ENCODE assay signal across 8 cellular contexts in the genomic region with DNA sequence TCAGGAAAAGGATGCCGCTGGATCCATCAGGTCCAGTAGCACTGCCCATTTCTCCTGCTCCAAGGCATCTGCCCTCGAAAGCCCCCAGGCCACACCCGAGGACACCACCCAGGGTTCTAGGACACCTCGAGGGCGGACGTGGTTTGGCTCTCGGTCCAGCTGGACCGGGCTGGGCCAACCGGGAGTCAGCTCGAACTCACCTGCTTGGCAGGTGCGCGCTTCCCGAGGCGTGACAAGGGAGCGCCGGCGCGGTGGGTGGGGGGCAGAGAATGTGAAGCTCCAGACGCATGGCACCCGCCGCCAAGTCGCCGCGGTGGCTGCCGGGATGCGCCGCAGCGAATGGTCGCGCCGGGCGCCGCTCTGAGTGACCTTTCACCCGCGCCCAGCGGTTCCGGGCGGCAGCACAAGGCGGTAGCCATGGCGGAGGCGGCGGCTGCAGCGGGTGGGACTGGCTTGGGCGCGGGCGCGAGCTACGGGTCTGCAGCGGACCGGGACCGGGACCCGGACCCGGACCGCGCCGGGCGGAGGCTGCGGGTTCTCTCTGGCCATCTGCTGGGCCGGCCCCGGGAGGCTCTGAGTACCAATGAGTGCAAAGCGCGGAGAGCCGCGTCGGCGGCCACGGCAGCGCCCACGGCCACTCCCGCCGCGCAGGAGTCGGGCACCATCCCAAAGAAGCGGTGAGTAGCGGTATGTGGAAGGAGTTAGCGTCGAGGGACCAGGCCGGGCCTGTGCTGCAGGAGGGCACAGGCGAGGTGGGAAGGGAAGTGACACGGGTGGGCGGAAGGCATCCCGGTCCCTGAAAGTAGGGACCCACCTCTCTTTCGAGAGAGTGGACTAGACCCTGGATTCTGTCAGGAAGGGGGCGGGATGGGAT. TPM values are rescaled to one million over a fixed set of nuclear protein-coding genes. Genes with fewer than 3 reads are reported as not detected.
DNase-seq lines count a peak whose midpoint lies in the region; ATAC-seq, FAIRE-seq and TF ChIP-seq lines count a peak whose summit lies in the region.

A gene (plus strand): TSS at position 401 of the 874 bp plus-strand sequence. CDS start 17 bp downstream, at position 418.

- peaks cover 32 to 70% (median 49%) of the 10 kb centered on the region in 4 donors for H3K4me1 Mint-ChIP-seq in CD4-positive, CD25-positive, alpha-beta regulatory T cell

- peak; percentile 85 for TF ChIP-seq POLR2A in endothelial cell of umbilical vein (IDR thresholded peaks at IDR 0.05; ENCODE audit: low read depth, low read length)

- H3K9me3 Mint-ChIP-seq in CD4-positive, CD25-positive, alpha-beta regulatory T cell: no peaks in the 10 kb centered on the region

- no TSS peak for BruUV-seq in endothelial cell of umbilical vein (replicated peaks; lab: Mats Ljungman, UMichigan)

- no peaks in the 10 kb centered on the region for H3K9me3 ChIP-seq in CD4-positive, CD25-positive, alpha-beta regulatory T cell (ENCODE audit: control insufficient read depth in 2 of 2, low read length in 2 of 2)
- H3K9me3 ChIP-seq in endothelial cell of umbilical vein (replicated peaks; ENCODE audit: control insufficient read depth, insufficient read depth, low read length) (no peaks in the 10 kb centered on the region), mononuclear cell (ENCODE audit: low read depth, low read length) (no peaks in the 10 kb centered on the region)

- peaks cover 45% of the 10 kb centered on the region for H3K79me2 ChIP-seq in endothelial cell of umbilical vein (ENCODE audit: control insufficient read depth, insufficient read depth, low read length)

- H4K20me1 ChIP-seq in endothelial cell of umbilical vein (replicated peaks; ENCODE audit: control insufficient read depth, extremely low read depth, insufficient read depth, low read length): no peaks in the 10 kb centered on the region

- no peak for FAIRE-seq in endothelial cell of umbilical vein (lab: Jason Lieb, UNC)

- H3K4me1 ChIP-seq in CD4-positive, CD25-positive, alpha-beta regulatory T cell (ENCODE audit: control insufficient read depth, insufficient read depth, low read length, poor library complexity, severe bottlenecking): peaks cover 38% of the 10 kb centered on the region
- peaks cover 49% of the 10 kb centered on the region for H3K4me1 ChIP-seq in endothelial cell of umbilical vein (ENCODE audit: control insufficient read depth, extremely low read depth, insufficient read depth, low read length)
- peaks cover 48% of the 10 kb centered on the region for H3K4me1 ChIP-seq in mononuclear cell (ENCODE audit: insufficient read depth, low read length)

- no peak for TF ChIP-seq CTCF in endothelial cell of umbilical vein (IDR thresholded peaks at IDR 0.05; ENCODE audit: extremely low read depth in 1 of 2, insufficient read depth in 1 of 2, low read depth in 1 of 2, low read length in 2 of 2)

- CTCF ChIA-PET in endothelial cell of umbilical vein (lab: Charles Lee): interaction anchor here (0.7 to 4.7 kb wide), 10 partner anchors 10 to 285 kb away, joined by 3 to 17 read pairs (median 6); a partner anchor contains a TSS

- H3K27ac Mint-ChIP-seq in CD4-positive, CD25-positive, alpha-beta regulatory T cell: peak within 1 kb of the TSS; percentile 74 to 96 (median 88)

- intact Hi-C loops in endothelial cell of umbilical vein (cut with micrococcal nuclease): loop anchor here (2.0 kb wide), 1 partner anchor 160 kb away; a partner anchor contains a TSS

- peak within 1 kb of the TSS; percentile 61 for H3K27ac ChIP-seq in CD4-positive, CD25-positive, alpha-beta regulatory T cell (ENCODE audit: insufficient read depth, low read length, poor library complexity, severe bottlenecking)
- peak within 1 kb of the TSS; percentile 91 for H3K27ac ChIP-seq in endothelial cell of umbilical vein (ENCODE audit: insufficient read depth, low read depth, low read length)

- peak within 1 kb of the TSS; percentile 93 for H3K4me2 ChIP-seq in endothelial cell of umbilical vein (ENCODE audit: insufficient read depth, low read length)

- H3K27me3 ChIP-seq in CD4-positive, CD25-positive, alpha-beta regulatory T cell (ENCODE audit: control insufficient read depth, insufficient read depth, low read length): no peaks in the 10 kb centered on the region
- H3K27me3 ChIP-seq in endothelial cell of umbilical vein (ENCODE audit: control insufficient read depth in 2 of 2, insufficient read depth in 2 of 2, low read length in 2 of 2) (no peaks in the 10 kb centered on the region), mononuclear cell (ENCODE audit: insufficient read depth, low read length) (no peaks in the 10 kb centered on the region)

- dilution Hi-C loops in endothelial cell of umbilical vein (cut with MboI; ENCODE audit: extremely low pct_ligation_motif_present, low sequenced_read_pairs): loop anchor here (10.0 kb wide), 1 partner anchor 228 kb away; no protein-coding TSS in a partner anchor

- peak within 1 kb of the TSS; percentile 87 to 99 (median 94) for H3K4me3 Mint-ChIP-seq in CD4-positive, CD25-positive, alpha-beta regulatory T cell

- peak within 1 kb of the TSS; percentile 93 for H3K4me3 ChIP-seq in CD4-positive, CD25-positive, alpha-beta regulatory T cell (ENCODE audit: low read depth, low read length)
- H3K4me3 ChIP-seq in endothelial cell of umbilical vein (replicated peaks in 1 of 3; ENCODE audit: insufficient read depth in 1 of 3, low read depth in 1 of 3, low read length in 3 of 3) (peak within 1 kb of the TSS; percentile 56 to 99 (median 96)), mononuclear cell (ENCODE audit: low read length) (peak within 1 kb of the TSS; percentile 73)

- POLR2A ChIA-PET in endothelial cell of umbilical vein (lab: Charles Lee): interaction anchor here (0.7 kb wide), 1 partner anchor 73 kb away, joined by 5 read pairs; no protein-coding TSS in a partner anchor

- no peaks in the 10 kb centered on the region for H3K27me3 Mint-ChIP-seq in CD4-positive, CD25-positive, alpha-beta regulatory T cell

- peak; percentile 93 to 94 for ATAC-seq in CD4-positive, CD25-positive, alpha-beta regulatory T cell (ENCODE audit: low read depth in 2 of 2)
- ATAC-seq in GM19372 (IDR thresholded peaks at IDR 0.05; ENCODE audit: low read depth, unreplicated experiment) (peak; percentile 92), HG03521 (IDR thresholded peaks at IDR 0.05; ENCODE audit: unreplicated experiment) (peak; percentile 88)

- peak; percentile 66 to 88 (median 72) for DNase-seq in CD4-positive, CD25-positive, alpha-beta regulatory T cell
- DNase-seq in NOMO-1 (lab: John Stamatoyannopoulos, UW; ENCODE audit: unreplicated experiment in 2 of 2) (peak; percentile 53 to 76), endothelial cell of umbilical vein (ENCODE audit: low read depth, low spot score) (peak; percentile 72)
- peak; percentile 2 for DNase-seq in activated CD8-positive, alpha-beta memory T cell treated with anti-CD3 and anti-CD28 coated beads, Interleukin-2, amount 50 U/mL, for 1 hour (ENCODE audit: extremely low read depth)
- peak; percentile 29 to 44 for DNase-seq in stimulated activated CD8-positive, alpha-beta memory T cell treated with anti-CD3 and anti-CD28 coated beads, Interleukin-4, amount 100 ng/mL, for 1 hour (ENCODE audit: low read depth in 2 of 2, low spot score in 1 of 2)

- H3K9ac ChIP-seq in endothelial cell of umbilical vein (replicated peaks; ENCODE audit: extremely low read depth, insufficient read depth, low read length): peak within 1 kb of the TSS; percentile 97

- H3K36me3 Mint-ChIP-seq in CD4-positive, CD25-positive, alpha-beta regulatory T cell: peaks cover 13% of the 10 kb centered on the region

- peaks cover 5% of the 10 kb centered on the region for H3K36me3 ChIP-seq in CD4-positive, CD25-positive, alpha-beta regulatory T cell (ENCODE audit: control insufficient read depth, insufficient read depth, low read length)
- H3K36me3 ChIP-seq in endothelial cell of umbilical vein (ENCODE audit: control insufficient read depth in 2 of 2, extremely low read depth in 1 of 2, insufficient read depth in 2 of 2, low read length in 2 of 2): no peaks in the 10 kb centered on the region

- no peaks in the 10 kb centered on the region for H3K9me1 ChIP-seq in endothelial cell of umbilical vein (replicated peaks; ENCODE audit: control insufficient read depth, extremely low read depth, insufficient read depth, low read length)

- H2AFZ ChIP-seq in endothelial cell of umbilical vein (ENCODE audit: low read depth, low read length): peak within 1 kb of the TSS; percentile 99

TF ChIP-seq in endothelial cell of umbilical vein, 7 proteins besides CTCF, POLR2A, EP300 and RAD21:
- TF ChIP-seq MYC (IDR thresholded peaks at IDR 0.05; ENCODE audit: low read depth, low read length): peak; percentile 57
- TF ChIP-seq EZH2 (IDR thresholded peaks at IDR 0.05; ENCODE audit: borderline replicate concordance, low read depth, low read length, severe bottlenecking): no peak
- TF ChIP-seq, protein P1, sequence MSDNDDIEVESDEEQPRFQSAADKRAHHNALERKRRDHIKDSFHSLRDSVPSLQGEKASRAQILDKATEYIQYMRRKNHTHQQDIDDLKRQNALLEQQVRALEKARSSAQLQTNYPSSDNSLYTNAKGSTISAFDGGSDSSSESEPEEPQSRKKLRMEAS (IDR thresholded peaks at IDR 0.05; ENCODE audit: insufficient read depth, insufficient read length): peak; percentile 44
- TF ChIP-seq POLR2AphosphoS5 (IDR thresholded peaks at IDR 0.05; ENCODE audit: insufficient read depth, low read depth, low read length): peak; percentile 85

RNA-seq across cellular contexts. Expression of the gene that starts here (rescaled TPM):
- total RNA-seq in CD4-positive, CD25-positive, alpha-beta regulatory T cell: 29.4 TPM
- polyA plus RNA-seq in CD4-positive, CD25-positive, alpha-beta regulatory T cell: 10 to 100 TPM; 15.6 to 23.1 (median 19.7) TPM
- total RNA-seq in endothelial cell of umbilical vein (88.8 and 96.5 TPM in 2 replicates), mononuclear cell (23.6 TPM)
- 7.5 and 10.1 TPM in 2 replicates for polyA plus RNA-seq in endothelial cell of umbilical vein
- 16.6 and 17.8 TPM in 2 replicates for polyA plus RNA-seq in endothelial cell of umbilical vein (2011; cell fraction: cytosol; rRNA removed)
- 16.1 and 29.2 TPM in 2 replicates for polyA plus RNA-seq in endothelial cell of umbilical vein (2011; cell fraction: nucleus; rRNA removed)
- polyA plus RNA-seq in endothelial cell of umbilical vein (2012): 47.9 and 71.7 TPM in 2 replicates
- 28.9 and 33.3 TPM in 2 replicates for polyA minus RNA-seq in endothelial cell of umbilical vein
- polyA minus RNA-seq in endothelial cell of umbilical vein (2011; cell fraction: cytosol; rRNA and poly(A)+ RNA removed): 32.8 TPM
- polyA minus RNA-seq in endothelial cell of umbilical vein (2011; cell fraction: nucleus; rRNA and poly(A)+ RNA removed): 60.9 and 96.6 TPM in 2 replicates

Comparison
In these comparisons a context has a peak if more than half of its experiments do, and no peak if none do; other contexts are left out.
1. Peak in every context shown above with its lines: DNase-seq, ATAC-seq, H3K4me3 ChIP-seq and H3K27ac ChIP-seq.
2. DNase-seq: peak in every context shown above with its lines; median percentile 72 in CD4-positive, CD25-positive, alpha-beta regulatory T cell; 72 in endothelial cell of umbilical vein; 64 in NOMO-1; 36 in stimulated activated CD8-positive, alpha-beta memory T cell treated with anti-CD3 and anti-CD28 coated beads, Interleukin-4, amount 100 ng/mL, for 1 hour; 2 in activated CD8-positive, alpha-beta memory T cell treated with anti-CD3 and anti-CD28 coated beads, Interleukin-2, amount 50 U/mL, for 1 hour.